ENCODE assay signal across 9 cellular contexts in the genomic region with DNA sequence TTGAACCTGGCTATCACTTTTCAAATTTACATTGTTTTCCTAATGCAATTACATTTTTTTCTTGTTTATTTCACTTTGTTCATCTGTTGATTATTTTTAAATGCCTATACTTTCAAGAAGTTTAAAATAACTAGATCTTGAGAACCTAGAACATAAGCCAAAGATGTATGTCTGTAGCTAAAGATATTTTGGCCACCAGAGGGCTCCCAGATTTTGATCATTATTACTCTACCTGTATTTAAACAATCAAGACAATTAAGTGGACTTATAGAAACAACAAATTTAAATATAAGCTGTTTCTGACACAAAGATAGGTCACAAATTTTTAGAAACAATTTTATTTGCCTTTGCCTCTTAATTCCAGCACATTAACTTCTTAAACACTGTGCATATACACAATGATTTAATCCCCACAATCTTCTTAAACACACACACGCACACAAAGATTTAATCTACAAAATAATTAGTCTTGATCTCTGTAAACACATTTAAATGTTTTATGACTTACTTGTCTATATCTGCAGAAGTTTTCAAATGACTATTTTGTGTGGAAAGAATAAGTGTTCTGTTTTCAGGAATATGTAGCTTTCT.
A peak's percentile ranks its signal among the peaks of the same experiment; 100 is the strongest.
DNase-seq lines count a peak whose midpoint lies in the region; TF ChIP-seq lines count a peak whose summit lies in the region.
"Had no signal": no experiment of that assay in that cellular context is flagged by ENCODE, and none has a peak within 500 bp of the region (broad histone marks: within the 10 kb centered on the region; RNA-seq: fewer than 3 reads in every experiment).

No MANE protein-coding gene starts in this region.

- no peak overlapping the region for H3K4me2 ChIP-seq in KMS-11

- TF ChIP-seq CTCF in A673 (conservative IDR thresholded peaks at IDR 0.05; ENCODE audit: low read depth, low read length) (peak; percentile 42; the same call in 1 of the 2 replicates), KMS-11 (conservative IDR thresholded peaks at IDR 0.05; ENCODE audit: low read depth, low read length) (peak; percentile 66), lower leg skin (IDR thresholded peaks at IDR 0.05) (no peak)

- H3K36me3 ChIP-seq in A673 (ENCODE audit: insufficient read depth, low read length, poor library complexity, severe bottlenecking) (no peaks in the 10 kb centered on the region), KMS-11 (ENCODE audit: insufficient read depth) (no peaks in the 10 kb centered on the region)

- H3K27me3 ChIP-seq in A673 (replicated peaks; ENCODE audit: insufficient read depth, low read depth, low read length, poor library complexity) (no peaks in the 10 kb centered on the region), KMS-11 (ENCODE audit: insufficient read depth, low read depth) (no peaks in the 10 kb centered on the region)

- TF ChIP-seq POLR2A in lower leg skin (IDR thresholded peaks at IDR 0.05): no peak

- no TSS peak for BruUV-seq in A673 (replicated peaks; lab: Mats Ljungman, UMichigan)

- H3K9ac ChIP-seq in KMS-11: no peak overlapping the region

- H4K20me1 ChIP-seq in KMS-11 (ENCODE audit: insufficient read depth): no peaks in the 10 kb centered on the region

- DNase-seq in A673 (ENCODE audit: low spot score) (no peak), RPMI8226 (peak; percentile 46), inferior parietal cortex (ENCODE audit: extremely low spot score) (peak; percentile 64), HEK293T (ENCODE audit: extremely low spot score) (no peak), lower leg skin (ENCODE audit: low spot score in 2 of 2) (no peak), NCI-H128 (lab: John Stamatoyannopoulos, UW; ENCODE audit: unreplicated experiment) (no peak)
- DNase-seq in stimulated activated CD4-positive, alpha-beta T cell treated with anti-CD3 and anti-CD28 coated beads, Interleukin-12 subunit alpha, Interleukin-12 subunit beta, amount 100 ng/mL, for 4 hours: no peak
- DNase-seq: posterior cingulate gyrus had no signal

- H3K4me1 ChIP-seq in A673 (ENCODE audit: insufficient read depth, low read length, poor library complexity, severe bottlenecking) (no peaks in the 10 kb centered on the region), KMS-11 (ENCODE audit: low read depth, poor library complexity, severe bottlenecking) (no peaks in the 10 kb centered on the region)

- no peak overlapping the region for H3K4me3 ChIP-seq in A673 (ENCODE audit: low read depth, low read length, poor library complexity, severe bottlenecking)
- no peak overlapping the region for H3K4me3 ChIP-seq in KMS-11 (IDR thresholded peaks at IDR 0.05; ENCODE audit: insufficient read depth, low read depth, low read length)
- no peak overlapping the region for H3K4me3 ChIP-seq in lower leg skin (ENCODE audit: low read depth, poor library complexity, severe bottlenecking)

- H3K27ac ChIP-seq in A673 (ENCODE audit: low read depth, low read length, poor library complexity, severe bottlenecking) (no peak overlapping the region), KMS-11 (no peak overlapping the region)

- POLR2A ChIA-PET in A673 (lab: Charles Lee; ENCODE audit: low non-redundant PET) (no interaction called here), HEK293T (lab: Yijun Ruan, JAX) (no interaction called here)

- CTCF ChIA-PET in A673 (lab: Charles Lee) (interaction anchor here (0.6 kb wide), 1 partner anchor 179 kb away, joined by 4 read pairs; no protein-coding TSS in a partner anchor), HEK293T (lab: Yijun Ruan, JAX) (interaction anchor here (0.7 to 0.8 kb wide), 3 partner anchors 11 to 622 kb away, joined by 3 to 4 read pairs (median 3); no protein-coding TSS in a partner anchor)

- no peaks in the 10 kb centered on the region for H3K79me2 ChIP-seq in KMS-11 (ENCODE audit: insufficient read depth, low read depth)

- intact Hi-C loops in A673 (cut with micrococcal nuclease; ENCODE audit: unreplicated experiment): loop anchor here (5.0 kb wide), 1 partner anchor 600 kb away; no protein-coding TSS in a partner anchor
- intact Hi-C loops in lower leg skin (cut with DNase I; ENCODE audit: low total_unique reads): loop anchor here (10.0 kb wide), 1 partner anchor 608 kb away; no protein-coding TSS in a partner anchor

- WGBS in lower leg skin, 2 donors: 86 to 87% methylated on average over 1 of the region's 1 CpG

- H3K9me3 ChIP-seq in A673 (ENCODE audit: low read depth, low read length, poor library complexity, severe bottlenecking): peaks cover 12% of the 10 kb centered on the region

- no peak overlapping the region for H2AFZ ChIP-seq in KMS-11 (ENCODE audit: low read depth)

TF ChIP-seq in HEK293T, 16 proteins besides CTCF, POLR2A, EP300 and RAD21:
- no peak for TF ChIP-seq L3MBTL2 (conservative IDR thresholded peaks at IDR 0.05)
- TF ChIP-seq FOXK2 (IDR thresholded peaks at IDR 0.05): no peak
- no peak for TF ChIP-seq BHLHE40 (IDR thresholded peaks at IDR 0.05; ENCODE audit: borderline replicate concordance)
- no peak for TF ChIP-seq ELF4 (IDR thresholded peaks at IDR 0.05)
- TF ChIP-seq ZNF384 (IDR thresholded peaks at IDR 0.05): no peak
- TF ChIP-seq SUZ12 (IDR thresholded peaks at IDR 0.05): no peak
- TF ChIP-seq, protein P1, sequence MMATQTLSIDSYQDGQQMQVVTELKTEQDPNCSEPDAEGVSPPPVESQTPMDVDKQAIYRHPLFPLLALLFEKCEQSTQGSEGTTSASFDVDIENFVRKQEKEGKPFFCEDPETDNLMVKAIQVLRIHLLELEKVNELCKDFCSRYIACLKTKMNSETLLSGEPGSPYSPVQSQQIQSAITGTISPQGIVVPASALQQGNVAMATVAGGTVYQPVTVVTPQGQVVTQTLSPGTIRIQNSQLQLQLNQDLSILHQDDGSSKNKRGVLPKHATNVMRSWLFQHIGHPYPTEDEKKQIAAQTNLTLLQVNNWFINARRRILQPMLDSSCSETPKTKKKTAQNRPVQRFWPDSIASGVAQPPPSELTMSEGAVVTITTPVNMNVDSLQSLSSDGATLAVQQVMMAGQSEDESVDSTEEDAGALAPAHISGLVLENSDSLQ (IDR thresholded peaks at IDR 0.05): no peak
- no peak for TF ChIP-seq CTBP1 (IDR thresholded peaks at IDR 0.05; ENCODE audit: borderline replicate concordance)
- no peak for TF ChIP-seq HDGF (IDR thresholded peaks at IDR 0.05; ENCODE audit: borderline replicate concordance)
- no peak for TF ChIP-seq FOXA1 (IDR thresholded peaks at IDR 0.05)

Comparison
In these comparisons a context has a peak if more than half of its experiments do, and no peak if none do; other contexts are left out.
1. DNase-seq: peak in RPMI8226 (single experiment) and inferior parietal cortex (single experiment); none in A673 (single experiment), stimulated activated CD4-positive, alpha-beta T cell treated with anti-CD3 and anti-CD28 coated beads, Interleukin-12 subunit alpha, Interleukin-12 subunit beta, amount 100 ng/mL, for 4 hours (single experiment), HEK293T (single experiment), lower leg skin (0 of 2) and NCI-H128 (single experiment).
2. CTCF ChIP-seq: peak in A673 (single experiment) and KMS-11 (single experiment); none in lower leg skin (0 of 3).